In the genomic region with DNA sequence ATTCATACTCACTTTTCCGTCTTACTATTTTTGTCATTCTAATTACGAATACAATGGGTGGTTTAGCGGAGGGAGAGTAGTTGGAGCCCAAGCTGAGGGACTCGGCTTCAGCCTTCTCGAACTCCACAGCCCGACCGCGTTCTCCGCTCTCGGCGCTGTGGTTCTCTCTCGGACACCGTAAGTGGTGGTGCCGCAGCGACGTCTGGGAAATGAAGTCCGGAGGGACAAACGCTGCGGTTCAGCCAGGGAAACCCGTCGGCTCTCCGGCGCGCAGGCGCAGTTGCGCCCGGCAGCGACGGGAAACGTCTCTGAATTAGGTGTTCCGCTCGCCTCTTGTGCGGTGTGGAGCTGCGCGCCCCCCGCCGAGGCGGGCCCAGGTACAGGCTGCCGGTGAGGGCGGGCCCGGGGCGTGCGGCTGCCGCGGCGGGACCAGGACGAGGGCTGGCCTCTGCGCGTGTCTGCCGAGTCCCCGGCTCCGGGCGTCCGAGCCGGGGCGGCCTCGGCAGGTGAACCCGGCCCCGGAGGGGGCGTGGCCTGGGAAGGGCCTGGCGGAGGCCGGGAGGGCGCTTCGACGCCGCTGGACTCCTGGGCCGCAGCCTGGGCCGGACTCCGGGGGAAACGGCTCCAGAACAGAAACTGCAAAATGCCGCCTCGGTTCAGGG, we compare ENCODE assay signal across 8 cellular contexts. TPM values are rescaled to one million over a fixed set of nuclear protein-coding genes. Genes with fewer than 3 reads are reported as not detected.
A peak's percentile ranks its signal among the peaks of the same experiment; 100 is the strongest.
DNase-seq lines count a peak whose midpoint lies in the region; ATAC-seq lines count a peak whose summit lies in the region.

ZNF879 (plus strand) TSS at position 277 of the 662 bp plus-strand sequence. CDS start 1,201 bp downstream, outside the sequence.

- peaks cover 16% of the 10 kb centered on the region for H3K9me3 Mint-ChIP-seq in activated T-helper 17 cell treated with anti-CD3 and anti-CD28 coated beads, Interleukin-2, amount 50 U/mL, for 72 hours

- peak; percentile 70 for DNase-seq in 8988T
- peak; percentile 94 for DNase-seq in RPMI7951 (ENCODE audit: low read depth)
- DNase-seq in fibroblast of gingiva (ENCODE audit: low read depth), result peak; percentile 94
- peak; percentile 92 for DNase-seq in stimulated activated CD8-positive, alpha-beta memory T cell treated with anti-CD3 and anti-CD28 coated beads, Interleukin-4, amount 100 ng/mL, for 48 hours

- peaks cover 19 to 25% of the 10 kb centered on the region in 2 donors for H3K36me3 ChIP-seq in muscle layer of duodenum (ENCODE audit: control insufficient read depth in 1 of 2, insufficient read depth in 2 of 2, low read length in 2 of 2)

- peak within 1 kb of the TSS; percentile 88 for H3K4me3 Mint-ChIP-seq in activated T-helper 17 cell treated with anti-CD3 and anti-CD28 coated beads, Interleukin-2, amount 50 U/mL, for 72 hours

- H3K27ac ChIP-seq in muscle layer of duodenum (ENCODE audit: low read length), result peak within 1 kb of the TSS; percentile 72

- peak within 1 kb of the TSS; percentile 69 to 74 for H3K4me3 ChIP-seq in muscle layer of duodenum (ENCODE audit: low read depth in 1 of 2, low read length in 2 of 2)

- H3K4me1 ChIP-seq in muscle layer of duodenum (ENCODE audit: control insufficient read depth in 1 of 2, insufficient read depth in 2 of 2, low read length in 2 of 2), result peaks cover 3 to 8% of the 10 kb centered on the region in 2 donors

- H3K27me3 Mint-ChIP-seq in activated T-helper 17 cell treated with anti-CD3 and anti-CD28 coated beads, Interleukin-2, amount 50 U/mL, for 72 hours, result no peaks in the 10 kb centered on the region

- peak; percentile 76 for ATAC-seq in GM19023 (IDR thresholded peaks at IDR 0.05; ENCODE audit: unreplicated experiment)
- ATAC-seq in HG03571 (IDR thresholded peaks at IDR 0.05; ENCODE audit: unreplicated experiment), result peak; percentile 88
- peak; percentile 95 for ATAC-seq in activated T-helper 17 cell treated with anti-CD3 and anti-CD28 coated beads, Interleukin-2, amount 50 U/mL, for 72 hours (replicated peaks)

- H3K27ac Mint-ChIP-seq in activated T-helper 17 cell treated with anti-CD3 and anti-CD28 coated beads, Interleukin-2, amount 50 U/mL, for 72 hours, result peak within 1 kb of the TSS; percentile 88

- no peaks in the 10 kb centered on the region for H3K27me3 ChIP-seq in muscle layer of duodenum (ENCODE audit: low read depth, low read length)

- H3K4me1 Mint-ChIP-seq in activated T-helper 17 cell treated with anti-CD3 and anti-CD28 coated beads, Interleukin-2, amount 50 U/mL, for 72 hours, result peaks cover 4% of the 10 kb centered on the region

- peaks cover 39% of the 10 kb centered on the region for H3K36me3 Mint-ChIP-seq in activated T-helper 17 cell treated with anti-CD3 and anti-CD28 coated beads, Interleukin-2, amount 50 U/mL, for 72 hours (ENCODE audit: low read depth)

- peaks cover 20 to 24% of the 10 kb centered on the region in 2 donors for H3K9me3 ChIP-seq in muscle layer of duodenum (ENCODE audit: control insufficient read depth in 1 of 2, low read length in 2 of 2)

RNA-seq across cellular contexts. Expression of gene ZNF879, which starts in this region (rescaled TPM):
- 2.4 and 2.5 TPM in 2 replicates for total RNA-seq in RPMI7951 (2014; rRNA removed; shearing (Covaris generic))
- total RNA-seq in activated T-helper 17 cell treated with anti-CD3 and anti-CD28 coated beads, Interleukin-2, amount 50 U/mL, for 72 hours, result 1 to 10 TPM; 1.6 to 2.1 TPM

Comparison
In these comparisons a context has a peak if more than half of its experiments do, and no peak if none do; other contexts are left out.
1. Peak in every context shown above with its lines: DNase-seq, ATAC-seq, H3K4me3 ChIP-seq and H3K27ac ChIP-seq.